24 cellular contexts compared by ENCODE assay signal in genomic region chr1:87278791-87279190, GRCh38. TPM values are rescaled to one million over a fixed set of nuclear protein-coding genes. Genes with fewer than 3 reads are reported as not detected.
A peak's percentile ranks its signal among the peaks of the same experiment; 100 is the strongest.
DNase-seq lines count a peak whose midpoint lies in the region; ATAC-seq and TF ChIP-seq lines count a peak whose summit lies in the region.
"Had no signal": no experiment of that assay in that cellular context is flagged by ENCODE, and none has a peak within 500 bp of the region (broad histone marks: within the 10 kb centered on the region; RNA-seq: fewer than 3 reads in every experiment).

No MANE protein-coding gene starts in this region.

- no peaks in the 10 kb centered on the region for H3K9me3 Mint-ChIP-seq in chondrocyte (ENCODE audit: low read depth)
- H3K9me3 Mint-ChIP-seq: dendritic cell treated with granulocyte-macrophage colony-stimulating factor and Interleukin-4, amounts not matched to agents 40 ng/mL and 50 ng/mL, for 4 days had no signal

- ATAC-seq in left ventricle myocardium superior (peak; percentile 77), GM19023 (IDR thresholded peaks at IDR 0.05; ENCODE audit: unreplicated experiment) (no peak), PC-3 (no peak)
- ATAC-seq: lower lobe of right lung had no signal

- no peak overlapping the region for H2AFZ ChIP-seq in PC-3 (ENCODE audit: low read length)

- no peak overlapping the region for H3K4me3 ChIP-seq in skeletal muscle cell (ENCODE audit: low read depth, low read length)
- no peak overlapping the region for H3K4me3 ChIP-seq in effector memory CD4-positive, alpha-beta T cell (ENCODE audit: insufficient read depth, low read depth, low read length, poor library complexity, severe bottlenecking)
- H3K4me3 ChIP-seq in tibial nerve: no peak overlapping the region
- no peak overlapping the region for H3K4me3 ChIP-seq in PC-3 (ENCODE audit: low read length)
- H3K4me3 ChIP-seq: cardiac muscle cell, lower lobe of right lung, prostate gland, upper lobe of left lung had no signal

- H3K9me2 ChIP-seq in PC-3 (replicated peaks; ENCODE audit: low read length): no peaks in the 10 kb centered on the region

- no peaks in the 10 kb centered on the region for H3K36me3 Mint-ChIP-seq in chondrocyte (ENCODE audit: low read depth)

- TF ChIP-seq CTCF in chondrocyte (IDR thresholded peaks at IDR 0.05): no peak
- TF ChIP-seq CTCF in tibial nerve (IDR thresholded peaks at IDR 0.05): no peak
- TF ChIP-seq CTCF in PC-3 (conservative IDR thresholded peaks at IDR 0.05; ENCODE audit: low read depth, low read length): no peak

- no TSS peak for BruUV-seq in PC-3 (replicated peaks; lab: Mats Ljungman, UMichigan)

- H4K20me1 ChIP-seq in PC-3 (ENCODE audit: low read length): no peaks in the 10 kb centered on the region

- H3K9me3 ChIP-seq in effector memory CD4-positive, alpha-beta T cell (ENCODE audit: control insufficient read depth, low read length): no peaks in the 10 kb centered on the region
- H3K9me3 ChIP-seq in tibial nerve (no peaks in the 10 kb centered on the region), PC-3 (ENCODE audit: low read length) (no peaks in the 10 kb centered on the region)
- H3K9me3 ChIP-seq: lower lobe of right lung, prostate gland, upper lobe of left lung had no signal

- H3F3A ChIP-seq in PC-3 (ENCODE audit: low read length, unreplicated experiment): no peaks in the 10 kb centered on the region

- no peaks in the 10 kb centered on the region for H3K27me3 Mint-ChIP-seq in chondrocyte (ENCODE audit: low read depth)
- H3K27me3 Mint-ChIP-seq: dendritic cell treated with granulocyte-macrophage colony-stimulating factor and Interleukin-4, amounts not matched to agents 40 ng/mL and 50 ng/mL, for 4 days had no signal

- H3K79me2 ChIP-seq in PC-3 (ENCODE audit: low read length): no peaks in the 10 kb centered on the region

- no peak overlapping the region for H3K9ac ChIP-seq in PC-3 (ENCODE audit: low read length)

- H3K4me1 ChIP-seq in effector memory CD4-positive, alpha-beta T cell (ENCODE audit: control insufficient read depth, insufficient read depth, low read length, poor library complexity, severe bottlenecking): no peaks in the 10 kb centered on the region
- H3K4me1 ChIP-seq in tibial nerve (peaks cover 0 to 21% (median 10%) of the 10 kb centered on the region in 4 donors), PC-3 (ENCODE audit: insufficient read depth, low read length) (no peaks in the 10 kb centered on the region)
- H3K4me1 ChIP-seq: lower lobe of right lung, prostate gland, upper lobe of left lung had no signal

- TF ChIP-seq POLR2A in tibial nerve (IDR thresholded peaks at IDR 0.05): no peak

- POLR2A ChIA-PET in PC-3 (lab: Charles Lee; ENCODE audit: unreplicated experiment): no interaction called here

- H3K4me3 Mint-ChIP-seq in chondrocyte (ENCODE audit: unreplicated experiment): no peak overlapping the region
- H3K4me3 Mint-ChIP-seq: dendritic cell treated with granulocyte-macrophage colony-stimulating factor and Interleukin-4, amounts not matched to agents 40 ng/mL and 50 ng/mL, for 4 days had no signal

- peaks cover 19% of the 10 kb centered on the region for H3K4me1 Mint-ChIP-seq in chondrocyte (ENCODE audit: low read depth)

- intact Hi-C loops in left ventricle myocardium superior (cut with micrococcal nuclease): no loop called here
- intact Hi-C loops in PC-3 (cut with micrococcal nuclease): loop anchor here (5.0 kb wide), 1 partner anchor 146 kb away; no protein-coding TSS in a partner anchor

- no peaks in the 10 kb centered on the region for H3K36me3 ChIP-seq in effector memory CD4-positive, alpha-beta T cell (ENCODE audit: control insufficient read depth, insufficient read depth, low read length)
- H3K36me3 ChIP-seq in tibial nerve (no peaks in the 10 kb centered on the region), PC-3 (ENCODE audit: low read depth, low read length) (no peaks in the 10 kb centered on the region)
- H3K36me3 ChIP-seq: cardiac muscle cell, lower lobe of right lung, prostate gland, upper lobe of left lung had no signal

- CTCF ChIA-PET in PC-3 (lab: Charles Lee): no interaction called here

- no peak overlapping the region for H3K4me2 ChIP-seq in PC-3 (ENCODE audit: low read length)

- H3K27ac ChIP-seq in effector memory CD4-positive, alpha-beta T cell (ENCODE audit: insufficient read depth, low read length, poor library complexity, severe bottlenecking): no peak overlapping the region
- peak overlapping the region in 1 of 4 donors; percentile 76 for H3K27ac ChIP-seq in tibial nerve
- H3K27ac ChIP-seq in PC-3 (ENCODE audit: low read length): no peak overlapping the region
- H3K27ac ChIP-seq: cardiac muscle cell, prostate gland, upper lobe of left lung had no signal

- no peak for TF ChIP-seq EP300 in tibial nerve (IDR thresholded peaks at IDR 0.05)

- 21 to 30% methylated on average over 2 of the region's 2 CpGs for WGBS in tibial nerve, 2 donors

- peak overlapping the region; percentile 2 for H3K27ac Mint-ChIP-seq in chondrocyte (ENCODE audit: unreplicated experiment)
- H3K27ac Mint-ChIP-seq: dendritic cell treated with granulocyte-macrophage colony-stimulating factor and Interleukin-4, amounts not matched to agents 40 ng/mL and 50 ng/mL, for 4 days had no signal

- H3K27me3 ChIP-seq in effector memory CD4-positive, alpha-beta T cell (replicated peaks; ENCODE audit: control insufficient read depth, insufficient read depth, low read length, poor library complexity, severe bottlenecking): no peaks in the 10 kb centered on the region
- no peaks in the 10 kb centered on the region for H3K27me3 ChIP-seq in tibial nerve
- H3K27me3 ChIP-seq in PC-3 (ENCODE audit: low read length): no peaks in the 10 kb centered on the region
- H3K27me3 ChIP-seq: cardiac muscle cell, upper lobe of left lung had no signal

- DNase-seq in AG20443 (ENCODE audit: low spot score) (peak; percentile 36), chondrocyte (ENCODE audit: low spot score) (no peak), left ventricle myocardium superior (no peak), skeletal muscle cell (ENCODE audit: low read depth) (peak; percentile 37), tibial nerve (ENCODE audit: low spot score in 2 of 2) (no peak), PC-3 (no peak)
- no peak for DNase-seq in effector memory CD4-positive, alpha-beta T cell
- DNase-seq: activated CD4-positive, alpha-beta T cell treated with anti-CD3 and anti-CD28 coated beads, Interleukin-2, amount 50 U/mL, for 4 hours; activated naive CD4-positive, alpha-beta T cell treated with anti-CD3 and anti-CD28 coated beads, Interleukin-2, amount 50 U/mL, for 16 hours; amygdala; C1 segment of cervical spinal cord; DMS79; glutamatergic neuron; lower lobe of right lung; NCI-H1105; NCI-H2081; NCI-H2227 treated with DMSO at 0.1 percent for 48 hours; small intestine; stimulated activated CD4-positive, alpha-beta T cell treated with anti-CD3 and anti-CD28 coated beads, Interleukin-2, amount 100 ng/mL, for 24 hours; upper lobe of left lung had no signal

RNA-seq across cellular contexts. Expression of gene LMO4, which starts 49.9 kb away (rescaled TPM):
- 26.8 to 37.6 TPM (median 36.1 TPM) in 3 replicates for total RNA-seq in chondrocyte
- 49.2 TPM for total RNA-seq in left ventricle myocardium superior
- 10 to 100 TPM; 34.7 to 43.2 (median 40.7) TPM for total RNA-seq in tibial nerve
- 35.7 and 41.5 TPM in 2 replicates for total RNA-seq in PC-3 (2014; rRNA removed)

Comparison
In these comparisons a context has a peak if more than half of its experiments do, and no peak if none do; other contexts are left out.
1. DNase-seq: peak in AG20443 (single experiment) and skeletal muscle cell (single experiment); none in chondrocyte (single experiment), left ventricle myocardium superior (single experiment), effector memory CD4-positive, alpha-beta T cell (0 of 3), tibial nerve (0 of 2) and PC-3 (single experiment).